In genomic region chr6:130143709-130144108, GRCh38 we compare ENCODE assay signal across 19 cellular contexts.
DNase-seq lines count a peak whose midpoint lies in the region; ATAC-seq and TF ChIP-seq lines count a peak whose summit lies in the region.
"Had no signal": no experiment of that assay in that cellular context is flagged by ENCODE, and none has a peak within 500 bp of the region (broad histone marks: within the 10 kb centered on the region; RNA-seq: fewer than 3 reads in every experiment).

No MANE protein-coding gene starts in this region.

- no peaks in the 10 kb centered on the region for H3K36me3 ChIP-seq in brain microvascular endothelial cell (replicated peaks)
- H3K36me3 ChIP-seq: left lung, Peyer's patch, prostate gland, WERI-Rb-1 had no signal

- peak overlapping the region; percentile 8 to 81 (median 52) for H3K27ac Mint-ChIP-seq in immature natural killer cell
- H3K27ac Mint-ChIP-seq: activated T-helper 2 cell treated with anti-CD3 and anti-CD28 coated beads, Interferon-gamma antibody, Interleukin-2, Interleukin-4, amounts not matched to agents 10 μg/mL and 5 μg/mL and 100 μg/mL, durations not matched to agents 14 hours and 24 hours and 36 hours; dendritic cell treated with granulocyte-macrophage colony-stimulating factor and Interleukin-4, amounts not matched to agents 40 ng/mL and 50 ng/mL, for 4 days had no signal

- in situ Hi-C loops in brain microvascular endothelial cell (cut with HindIII; ENCODE audit: low pct_ligation_motif_present, low sequenced_read_pairs) = no loop called here

- ATAC-seq in HG02970 (IDR thresholded peaks at IDR 0.05; ENCODE audit: low FRiP score, unreplicated experiment) = no peak
- no peak for ATAC-seq in HG02798 (IDR thresholded peaks at IDR 0.05; ENCODE audit: poor library complexity, unreplicated experiment)
- no peak for ATAC-seq in sciatic nerve
- ATAC-seq: esophagus mucosa, left lung had no signal

- H3K36me3 Mint-ChIP-seq in immature natural killer cell = peaks cover 35 to 69% (median 41%) of the 10 kb centered on the region in 3 donors

- H3K4me1 Mint-ChIP-seq in immature natural killer cell = peaks cover 44 to 76% of the 10 kb centered on the region in 2 donors

- H3K27me3 Mint-ChIP-seq in immature natural killer cell (ENCODE audit: low read depth in 3 of 3) = peaks cover 0 to 6% (median 3%) of the 10 kb centered on the region in 3 donors
- H3K27me3 Mint-ChIP-seq: dendritic cell treated with granulocyte-macrophage colony-stimulating factor and Interleukin-4, amounts not matched to agents 40 ng/mL and 50 ng/mL, for 4 days had no signal

- H3K4me3 Mint-ChIP-seq in immature natural killer cell = no peak overlapping the region
- H3K4me3 Mint-ChIP-seq: dendritic cell treated with granulocyte-macrophage colony-stimulating factor and Interleukin-4, amounts not matched to agents 40 ng/mL and 50 ng/mL, for 4 days had no signal

- H3K4me3 ChIP-seq in brain microvascular endothelial cell (ENCODE audit: low read depth, low read length) = no peak overlapping the region
- H3K4me3 ChIP-seq: left lung, Peyer's patch, prostate gland, vagina had no signal

- DNase-seq in AG08396 (ENCODE audit: low spot score) = peak; percentile 18
- DNase-seq in HCEC 1CT = peak; percentile 12
- peak; percentile 26 for DNase-seq in brain microvascular endothelial cell
- DNase-seq in immature natural killer cell = no peak
- no peak for DNase-seq in GF-D8 (lab: John Stamatoyannopoulos, UW)
- no peak for DNase-seq in sciatic nerve (ENCODE audit: low spot score)
- DNase-seq: aorta, Calu3, left lung, NCI-H82, Peyer's patch, WERI-Rb-1 had no signal

- H3K27ac ChIP-seq in brain microvascular endothelial cell = no peak overlapping the region
- H3K27ac ChIP-seq: left lung, Peyer's patch, prostate gland, vagina, WERI-Rb-1 had no signal

- H3K27me3 ChIP-seq in brain microvascular endothelial cell (replicated peaks) = no peaks in the 10 kb centered on the region
- H3K27me3 ChIP-seq: left lung, Peyer's patch, vagina had no signal

- no peaks in the 10 kb centered on the region for H3K9me3 Mint-ChIP-seq in immature natural killer cell
- H3K9me3 Mint-ChIP-seq: activated T-helper 2 cell treated with anti-CD3 and anti-CD28 coated beads, Interferon-gamma antibody, Interleukin-2, Interleukin-4, amounts not matched to agents 10 μg/mL and 5 μg/mL and 100 μg/mL, durations not matched to agents 14 hours and 24 hours and 36 hours; dendritic cell treated with granulocyte-macrophage colony-stimulating factor and Interleukin-4, amounts not matched to agents 40 ng/mL and 50 ng/mL, for 4 days had no signal

- no peak for TF ChIP-seq CTCF in brain microvascular endothelial cell (IDR thresholded peaks at IDR 0.05; ENCODE audit: low read depth, low read length, missing control alignments)

- intact Hi-C loops in sciatic nerve (cut with DNase I) = no loop called here

Comparison
In these comparisons a context has a peak if more than half of its experiments do, and no peak if none do; other contexts are left out.
1. DNase-seq: peak in AG08396 (single experiment), HCEC 1CT (single experiment) and brain microvascular endothelial cell (single experiment); none in immature natural killer cell (0 of 3), GF-D8 (single experiment) and sciatic nerve (single experiment).